In the genomic region with DNA sequence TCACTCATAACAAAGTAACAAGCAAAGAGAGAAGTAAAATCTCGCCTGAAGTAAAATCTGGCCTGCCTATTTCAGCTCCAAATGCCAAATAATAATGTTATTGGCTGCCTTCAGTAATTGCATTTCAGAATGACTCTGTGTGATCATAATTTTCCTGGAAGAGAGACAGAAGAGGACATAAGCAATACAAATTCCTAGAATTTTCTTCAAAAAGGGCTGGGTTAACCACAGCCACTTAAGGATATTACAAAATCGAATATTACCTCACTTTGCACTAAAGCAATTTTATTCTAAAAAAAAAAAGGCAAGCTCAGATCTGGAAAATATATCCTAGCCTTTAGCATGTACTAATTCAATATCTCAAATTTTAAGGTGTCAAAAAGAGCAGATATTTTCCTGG, we compare ENCODE assay signal across 1 cellular context.
TF ChIP-seq lines count a peak whose summit lies in the region.

No MANE protein-coding gene starts in this region.

TF ChIP-seq in SK-N-SH treated with all-trans-retinoic acid at 6 μM for 48 hours, 23 proteins besides CTCF, POLR2A, EP300 and RAD21 (continued from another document):
- TF ChIP-seq ISL1 (CRISPR knock-in tag; IDR thresholded peaks at IDR 0.05) (peak; percentile 99), SNAI2 (CRISPR knock-in tag; IDR thresholded peaks at IDR 0.05) (no peak), TCF4 (CRISPR knock-in tag; IDR thresholded peaks at IDR 0.05; ENCODE audit: borderline replicate concordance) (peak; percentile 67), RARB (CRISPR knock-in tag; IDR thresholded peaks at IDR 0.05) (no peak), ZFP30 (CRISPR knock-in tag; IDR thresholded peaks at IDR 0.05) (no peak), ZC3H10 (CRISPR knock-in tag; IDR thresholded peaks at IDR 0.05) (no peak), CSDC2 (CRISPR knock-in tag; IDR thresholded peaks at IDR 0.05) (no peak), ZNF8 (CRISPR knock-in tag; IDR thresholded peaks at IDR 0.05) (no peak), ZNF565 (CRISPR knock-in tag; conservative IDR thresholded peaks at IDR 0.05; ENCODE audit: low read depth) (no peak), GLIS3 (CRISPR knock-in tag; IDR thresholded peaks at IDR 0.05) (no peak), ESRRG (CRISPR knock-in tag; IDR thresholded peaks at IDR 0.05) (no peak), ZFP3 (CRISPR knock-in tag; IDR thresholded peaks at IDR 0.05) (peak; percentile 37; the same call in 1 of the 2 replicates), BACH2 (CRISPR knock-in tag; IDR thresholded peaks at IDR 0.05; ENCODE audit: borderline replicate concordance) (no peak)
- TF ChIP-seq, protein P1, sequence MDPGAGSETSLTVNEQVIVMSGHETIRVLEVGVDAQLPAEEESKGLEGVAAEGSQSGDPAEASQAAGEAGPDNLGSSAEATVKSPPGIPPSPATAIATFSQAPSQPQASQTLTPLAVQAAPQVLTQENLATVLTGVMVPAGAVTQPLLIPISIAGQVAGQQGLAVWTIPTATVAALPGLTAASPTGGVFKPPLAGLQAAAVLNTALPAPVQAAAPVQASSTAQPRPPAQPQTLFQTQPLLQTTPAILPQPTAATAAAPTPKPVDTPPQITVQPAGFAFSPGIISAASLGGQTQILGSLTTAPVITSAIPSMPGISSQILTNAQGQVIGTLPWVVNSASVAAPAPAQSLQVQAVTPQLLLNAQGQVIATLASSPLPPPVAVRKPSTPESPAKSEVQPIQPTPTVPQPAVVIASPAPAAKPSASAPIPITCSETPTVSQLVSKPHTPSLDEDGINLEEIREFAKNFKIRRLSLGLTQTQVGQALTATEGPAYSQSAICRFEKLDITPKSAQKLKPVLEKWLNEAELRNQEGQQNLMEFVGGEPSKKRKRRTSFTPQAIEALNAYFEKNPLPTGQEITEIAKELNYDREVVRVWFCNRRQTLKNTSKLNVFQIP (CRISPR knock-in tag; IDR thresholded peaks at IDR 0.05; ENCODE audit: borderline replicate concordance, low read depth), result no peak
- TF ChIP-seq, protein P2, sequence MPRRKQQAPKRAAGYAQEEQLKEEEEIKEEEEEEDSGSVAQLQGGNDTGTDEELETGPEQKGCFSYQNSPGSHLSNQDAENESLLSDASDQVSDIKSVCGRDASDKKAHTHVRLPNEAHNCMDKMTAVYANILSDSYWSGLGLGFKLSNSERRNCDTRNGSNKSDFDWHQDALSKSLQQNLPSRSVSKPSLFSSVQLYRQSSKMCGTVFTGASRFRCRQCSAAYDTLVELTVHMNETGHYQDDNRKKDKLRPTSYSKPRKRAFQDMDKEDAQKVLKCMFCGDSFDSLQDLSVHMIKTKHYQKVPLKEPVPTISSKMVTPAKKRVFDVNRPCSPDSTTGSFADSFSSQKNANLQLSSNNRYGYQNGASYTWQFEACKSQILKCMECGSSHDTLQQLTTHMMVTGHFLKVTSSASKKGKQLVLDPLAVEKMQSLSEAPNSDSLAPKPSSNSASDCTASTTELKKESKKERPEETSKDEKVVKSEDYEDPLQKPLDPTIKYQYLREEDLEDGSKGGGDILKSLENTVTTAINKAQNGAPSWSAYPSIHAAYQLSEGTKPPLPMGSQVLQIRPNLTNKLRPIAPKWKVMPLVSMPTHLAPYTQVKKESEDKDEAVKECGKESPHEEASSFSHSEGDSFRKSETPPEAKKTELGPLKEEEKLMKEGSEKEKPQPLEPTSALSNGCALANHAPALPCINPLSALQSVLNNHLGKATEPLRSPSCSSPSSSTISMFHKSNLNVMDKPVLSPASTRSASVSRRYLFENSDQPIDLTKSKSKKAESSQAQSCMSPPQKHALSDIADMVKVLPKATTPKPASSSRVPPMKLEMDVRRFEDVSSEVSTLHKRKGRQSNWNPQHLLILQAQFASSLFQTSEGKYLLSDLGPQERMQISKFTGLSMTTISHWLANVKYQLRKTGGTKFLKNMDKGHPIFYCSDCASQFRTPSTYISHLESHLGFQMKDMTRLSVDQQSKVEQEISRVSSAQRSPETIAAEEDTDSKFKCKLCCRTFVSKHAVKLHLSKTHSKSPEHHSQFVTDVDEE (CRISPR knock-in tag; IDR thresholded peaks at IDR 0.05), result no peak
- TF ChIP-seq, protein P3, sequence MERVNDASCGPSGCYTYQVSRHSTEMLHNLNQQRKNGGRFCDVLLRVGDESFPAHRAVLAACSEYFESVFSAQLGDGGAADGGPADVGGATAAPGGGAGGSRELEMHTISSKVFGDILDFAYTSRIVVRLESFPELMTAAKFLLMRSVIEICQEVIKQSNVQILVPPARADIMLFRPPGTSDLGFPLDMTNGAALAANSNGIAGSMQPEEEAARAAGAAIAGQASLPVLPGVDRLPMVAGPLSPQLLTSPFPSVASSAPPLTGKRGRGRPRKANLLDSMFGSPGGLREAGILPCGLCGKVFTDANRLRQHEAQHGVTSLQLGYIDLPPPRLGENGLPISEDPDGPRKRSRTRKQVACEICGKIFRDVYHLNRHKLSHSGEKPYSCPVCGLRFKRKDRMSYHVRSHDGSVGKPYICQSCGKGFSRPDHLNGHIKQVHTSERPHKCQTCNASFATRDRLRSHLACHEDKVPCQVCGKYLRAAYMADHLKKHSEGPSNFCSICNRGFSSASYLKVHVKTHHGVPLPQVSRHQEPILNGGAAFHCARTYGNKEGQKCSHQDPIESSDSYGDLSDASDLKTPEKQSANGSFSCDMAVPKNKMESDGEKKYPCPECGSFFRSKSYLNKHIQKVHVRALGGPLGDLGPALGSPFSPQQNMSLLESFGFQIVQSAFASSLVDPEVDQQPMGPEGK (CRISPR knock-in tag; IDR thresholded peaks at IDR 0.05; ENCODE audit: borderline replicate concordance), result peak; percentile 60; the same call in 1 of the 2 replicates
